Comparison of ENCODE assay signal across 9 cellular contexts in genomic region chr6:52512199-52512598, GRCh38.
DNase-seq lines count a peak whose midpoint lies in the region; ATAC-seq and TF ChIP-seq lines count a peak whose summit lies in the region.
"Had no signal": no experiment of that assay in that cellular context is flagged by ENCODE, and none has a peak within 500 bp of the region (broad histone marks: within the 10 kb centered on the region; RNA-seq: fewer than 3 reads in every experiment).

No MANE protein-coding gene starts in this region.

- no peaks in the 10 kb centered on the region for H3K27me3 Mint-ChIP-seq in memory B cell

- TF ChIP-seq EP300 in tibial nerve (IDR thresholded peaks at IDR 0.05): peak in 1 of 2 donors; percentile 88

- H3K36me3 Mint-ChIP-seq in memory B cell: peaks cover 51% of the 10 kb centered on the region

- H3K27me3 ChIP-seq in HUES64 (ENCODE audit: insufficient read depth, low read length) (no peaks in the 10 kb centered on the region), dorsolateral prefrontal cortex (no peaks in the 10 kb centered on the region), tibial nerve (no peaks in the 10 kb centered on the region)

- TF ChIP-seq CTCF in dorsolateral prefrontal cortex (IDR thresholded peaks at IDR 0.05 in 54 of 56, conservative IDR thresholded peaks at IDR 0.05 in 2 of 56; ENCODE audit: low read depth in 1 of 56, partially characterized antibody in 56 of 56): no peak
- TF ChIP-seq CTCF in tibial nerve (IDR thresholded peaks at IDR 0.05): no peak

- H3K4me1 Mint-ChIP-seq in memory B cell: no peaks in the 10 kb centered on the region

- no peak overlapping the region for H3K4me3 ChIP-seq in HUES64 (ENCODE audit: low read length)
- H3K4me3 ChIP-seq in dorsolateral prefrontal cortex: no peak overlapping the region
- H3K4me3 ChIP-seq in tibial nerve: no peak overlapping the region

- H3K27ac Mint-ChIP-seq in memory B cell: peak overlapping the region; percentile 43

- intact Hi-C loops in dorsolateral prefrontal cortex (cut with DNase I): no loop called here

- H3K4me3 Mint-ChIP-seq in memory B cell: no peak overlapping the region

- H3K36me3 ChIP-seq in HUES64 (ENCODE audit: insufficient read depth, low read length) (peaks cover 58% of the 10 kb centered on the region), tibial nerve (peaks cover 0 to 39% (median 0%) of the 10 kb centered on the region in 3 donors)

- no peaks in the 10 kb centered on the region for H3K9me3 Mint-ChIP-seq in memory B cell

- ATAC-seq in memory B cell (ENCODE audit: low read depth): no peak
- ATAC-seq in GM19324 (IDR thresholded peaks at IDR 0.05; ENCODE audit: low FRiP score, unreplicated experiment): no peak
- ATAC-seq in HG03108 (IDR thresholded peaks at IDR 0.05; ENCODE audit: unreplicated experiment): no peak
- ATAC-seq in HG02938 (IDR thresholded peaks at IDR 0.05; ENCODE audit: unreplicated experiment): no peak

- 76% methylated on average over 4 of the region's 4 CpGs for WGBS in HUES64
- 15% methylated on average over 4 of the region's 4 CpGs for WGBS in tibial nerve, 2 donors

- peaks cover 37% of the 10 kb centered on the region for H3K4me1 ChIP-seq in HUES64 (ENCODE audit: insufficient read depth, low read length)
- H3K4me1 ChIP-seq in tibial nerve: peaks cover under 1 to 90% (median 49%) of the 10 kb centered on the region in 4 donors

- H3K9ac ChIP-seq in HUES64 (ENCODE audit: low read depth, low read length): peak overlapping the region; percentile 10; the same call in 1 of the 2 replicates
- H3K9ac ChIP-seq: KMS-11 had no signal

- H3K9me3 ChIP-seq in HUES64 (ENCODE audit: insufficient read depth, low read depth, low read length) (no peaks in the 10 kb centered on the region), tibial nerve (no peaks in the 10 kb centered on the region)

- 0 out of 2 replicates have a peak overlapping the region, but pooled peaks have one; percentile 7 for H3K27ac ChIP-seq in HUES64 (ENCODE audit: low read depth, low read length)
- H3K27ac ChIP-seq in dorsolateral prefrontal cortex: peak overlapping the region in 54 of 59 donors; percentile 4 to 85 (median 64)
- H3K27ac ChIP-seq in tibial nerve: peak overlapping the region; percentile 66 to 97 (median 82)
- H3K27ac ChIP-seq: KMS-11 had no signal

- no peak for TF ChIP-seq POLR2A in tibial nerve (IDR thresholded peaks at IDR 0.05)

- no peak for DNase-seq in dorsolateral prefrontal cortex
- no peak for DNase-seq in memory B cell (ENCODE audit: low spot score in 2 of 2)
- peak; percentile 40 to 67 for DNase-seq in tibial nerve (ENCODE audit: low spot score in 2 of 2)
- no peak for DNase-seq in occipital lobe (lab: John Stamatoyannopoulos, UW)

Comparison
In these comparisons a context has a peak if more than half of its experiments do, and no peak if none do; other contexts are left out.
1. H3K27ac ChIP-seq: peak in every context shown above with its lines; median percentile 82 in tibial nerve; 64 in dorsolateral prefrontal cortex; 7 in HUES64.
2. DNase-seq: peak in tibial nerve (2 of 2); none in dorsolateral prefrontal cortex (0 of 10), memory B cell (0 of 2) and occipital lobe (single experiment).